15 cellular contexts compared by ENCODE assay signal in the genomic region with DNA sequence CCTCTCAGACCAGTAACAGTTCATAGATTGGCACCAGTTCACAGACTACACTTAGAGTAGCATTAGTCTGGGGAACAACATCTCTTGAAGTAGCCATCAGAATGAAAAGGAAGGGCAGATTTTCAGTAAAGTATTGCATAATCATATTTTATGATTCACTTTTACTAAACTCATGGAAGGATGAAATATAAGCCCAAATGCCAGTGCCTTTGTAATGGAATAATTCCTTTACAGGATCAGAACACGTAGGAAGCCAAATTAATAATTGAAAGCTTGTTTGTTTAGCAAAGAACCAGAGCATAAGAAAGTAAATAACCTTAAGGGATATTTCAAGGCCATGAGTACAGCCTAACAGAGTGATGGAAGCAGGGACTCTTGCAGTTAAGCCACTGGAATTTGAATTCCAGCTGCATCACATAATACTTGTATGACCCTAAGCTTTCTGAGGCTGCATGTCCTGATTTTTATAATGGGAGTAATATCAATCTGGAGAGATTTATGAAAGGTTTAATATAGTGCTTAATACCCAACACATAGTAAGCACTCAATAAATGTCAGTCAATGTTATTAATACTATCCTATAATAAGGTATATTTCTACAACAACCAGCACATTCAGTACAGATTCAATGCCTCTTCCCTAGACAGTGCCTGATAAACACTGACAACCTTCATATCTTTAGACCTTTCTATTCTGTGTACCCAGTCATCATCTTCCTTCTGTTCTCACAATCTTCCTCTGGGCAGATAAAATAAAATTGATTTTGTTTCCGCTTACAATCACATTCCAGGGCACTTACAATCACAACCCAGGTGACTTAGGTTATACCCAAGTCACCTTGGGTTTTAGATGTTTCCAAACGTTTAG. TPM values are rescaled to one million over a fixed set of nuclear protein-coding genes. Genes with fewer than 3 reads are reported as not detected.
DNase-seq lines count a peak whose midpoint lies in the region; ATAC-seq and TF ChIP-seq lines count a peak whose summit lies in the region.
"Had no signal": no experiment of that assay in that cellular context is flagged by ENCODE, and none has a peak within 500 bp of the region (broad histone marks: within the 10 kb centered on the region; RNA-seq: fewer than 3 reads in every experiment).

No MANE protein-coding gene starts in this region.

- H4K20me1 ChIP-seq in SK-N-SH (ENCODE audit: insufficient read depth) = no peaks in the 10 kb centered on the region

- H2AFZ ChIP-seq in SK-N-SH (ENCODE audit: low read depth) = no peak overlapping the region

- H3K36me3 ChIP-seq in SK-N-SH (replicated peaks in 1 of 2; ENCODE audit: control insufficient read depth in 1 of 2, insufficient read depth in 2 of 2, low read length in 1 of 2) (no peaks in the 10 kb centered on the region), left lung (no peaks in the 10 kb centered on the region), suprapubic skin (no peaks in the 10 kb centered on the region), WERI-Rb-1 (no peaks in the 10 kb centered on the region)

- DNase-seq in SK-N-SH = no peak
- DNase-seq in cardiac fibroblast (ENCODE audit: low read depth in 2 of 2) = peak; percentile 55 to 81
- DNase-seq in left lung = no peak
- no peak for DNase-seq in NCI-H1436 (lab: John Stamatoyannopoulos, UW)
- DNase-seq in suprapubic skin (ENCODE audit: low spot score in 2 of 2) = no peak
- no peak for DNase-seq in WERI-Rb-1
- DNase-seq in activated effector memory CD4-positive, alpha-beta T cell treated with Interleukin-2 at 50 U/mL for 16 hours = no peak
- DNase-seq: activated CD4-positive, alpha-beta T cell treated with anti-CD3 and anti-CD28 coated beads, Interleukin-2, amount 50 U/mL, for 4 hours; activated T-cell treated with anti-CD3 and anti-CD28 coated beads, Interleukin-2, amount 50 U/mL, for 72 hours; amygdala; COR-L47; GF-D8; NCI-H1417; NCI-H345 had no signal

- no peaks in the 10 kb centered on the region for H3F3A ChIP-seq in SK-N-SH (replicated peaks; ENCODE audit: insufficient read depth)

- H3K27ac ChIP-seq in SK-N-SH (ENCODE audit: low read depth in 2 of 2, low read length in 1 of 2) (no peak overlapping the region), left lung (peak overlapping the region in 1 of 2 donors; percentile 30), suprapubic skin (no peak overlapping the region), WERI-Rb-1 (no peak overlapping the region)

- H3K4me3 ChIP-seq in SK-N-SH (ENCODE audit: low read depth in 2 of 2, low read length in 1 of 2) = no peak overlapping the region
- no peak overlapping the region for H3K4me3 ChIP-seq in cardiac fibroblast (replicated peaks in 1 of 2; ENCODE audit: low read depth in 2 of 2, low read length in 2 of 2)
- H3K4me3 ChIP-seq in left lung = no peak overlapping the region
- H3K4me3 ChIP-seq in suprapubic skin = no peak overlapping the region
- H3K4me3 ChIP-seq in WERI-Rb-1 (ENCODE audit: low read depth, low read length) = no peak overlapping the region

- no peak for TF ChIP-seq EP300 in SK-N-SH (IDR thresholded peaks at IDR 0.05; ENCODE audit: borderline replicate concordance in 1 of 2, low read depth in 1 of 2, low read length in 1 of 2)
- no peak for TF ChIP-seq EP300 in suprapubic skin (IDR thresholded peaks at IDR 0.05)

- H3K27me3 ChIP-seq in SK-N-SH (ENCODE audit: insufficient read depth) = no peaks in the 10 kb centered on the region
- H3K27me3 ChIP-seq in left lung = no peaks in the 10 kb centered on the region
- no peaks in the 10 kb centered on the region for H3K27me3 ChIP-seq in suprapubic skin
- H3K27me3 ChIP-seq in WERI-Rb-1 (ENCODE audit: insufficient read depth, low read depth, severe bottlenecking) = no peaks in the 10 kb centered on the region

- POLR2A ChIA-PET in SK-N-SH (lab: Yijun Ruan, JAX) = no interaction called here

- no peak for TF ChIP-seq RAD21 in SK-N-SH (IDR thresholded peaks at IDR 0.05; ENCODE audit: low read length)

- no peak overlapping the region for H3K4me2 ChIP-seq in SK-N-SH

- H3K79me2 ChIP-seq in SK-N-SH (ENCODE audit: insufficient read depth) = no peaks in the 10 kb centered on the region

- TF ChIP-seq CTCF in SK-N-SH (IDR thresholded peaks at IDR 0.05) (no peak), cardiac fibroblast (IDR thresholded peaks at IDR 0.05; ENCODE audit: low read depth, low read length) (no peak), left lung (IDR thresholded peaks at IDR 0.05) (no peak), suprapubic skin (IDR thresholded peaks at IDR 0.05) (no peak), WERI-Rb-1 (IDR thresholded peaks at IDR 0.05; ENCODE audit: low read depth, low read length) (no peak)

- no peaks in the 10 kb centered on the region for H3K9me3 ChIP-seq in SK-N-SH
- H3K9me3 ChIP-seq in left lung = no peaks in the 10 kb centered on the region
- H3K9me3 ChIP-seq in suprapubic skin = no peaks in the 10 kb centered on the region
- no peaks in the 10 kb centered on the region for H3K9me3 ChIP-seq in WERI-Rb-1 (ENCODE audit: severe bottlenecking)

- intact Hi-C loops in left lung (cut with DNase I) = no loop called here

- 42% methylated on average over 3 of the region's 3 CpGs for WGBS in SK-N-SH (ENCODE audit: low lambda C conversion rate)
- 65% methylated on average over 3 of the region's 3 CpGs for WGBS in suprapubic skin

- H3K9me2 ChIP-seq in SK-N-SH = no peaks in the 10 kb centered on the region

- CTCF ChIA-PET in SK-N-SH (lab: Yijun Ruan, JAX) = interaction anchor here (1.2 to 1.6 kb wide), 2 partner anchors 14 to 72 kb away, joined by 3 to 5 read pairs; no protein-coding TSS in a partner anchor

- ATAC-seq in SK-N-SH treated with all-trans-retinoic acid at 6 μM for 48 hours (peak; percentile 47; the same call in 1 of the 3 replicates), left lung (peak; percentile 91)
- ATAC-seq: activated T-cell treated with anti-CD3 and anti-CD28 coated beads, Interleukin-2, amount 50 U/mL, for 72 hours had no signal

- TF ChIP-seq POLR2A in suprapubic skin (IDR thresholded peaks at IDR 0.05) = no peak

- H3K4me1 ChIP-seq in SK-N-SH (ENCODE audit: control insufficient read depth in 1 of 2, insufficient read depth in 2 of 2, low read depth in 1 of 2, low read length in 1 of 2) (no peaks in the 10 kb centered on the region), left lung (no peaks in the 10 kb centered on the region), suprapubic skin (no peaks in the 10 kb centered on the region)

- no peak overlapping the region for H3K9ac ChIP-seq in SK-N-SH

TF ChIP-seq in SK-N-SH treated with all-trans-retinoic acid at 6 μM for 48 hours, 23 proteins besides CTCF, POLR2A, EP300 and RAD21:
- peak; percentile 56 for TF ChIP-seq ISL1 (CRISPR knock-in tag; IDR thresholded peaks at IDR 0.05)
- TF ChIP-seq ESRRG (CRISPR knock-in tag; IDR thresholded peaks at IDR 0.05) = no peak

TF ChIP-seq in SK-N-SH, 30 proteins besides CTCF, POLR2A, EP300 and RAD21:
- TF ChIP-seq TAF1 (IDR thresholded peaks at IDR 0.05; ENCODE audit: borderline replicate concordance, low read depth, low read length) = no peak
- TF ChIP-seq, protein P1, sequence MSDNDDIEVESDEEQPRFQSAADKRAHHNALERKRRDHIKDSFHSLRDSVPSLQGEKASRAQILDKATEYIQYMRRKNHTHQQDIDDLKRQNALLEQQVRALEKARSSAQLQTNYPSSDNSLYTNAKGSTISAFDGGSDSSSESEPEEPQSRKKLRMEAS (IDR thresholded peaks at IDR 0.05; ENCODE audit: low read depth) = no peak
- TF ChIP-seq RCOR1 (IDR thresholded peaks at IDR 0.05; ENCODE audit: low read length) = no peak
- TF ChIP-seq EZH2phosphoT487 (IDR thresholded peaks at IDR 0.05; ENCODE audit: borderline replicate concordance, low read depth) = no peak
- TF ChIP-seq, protein P2, sequence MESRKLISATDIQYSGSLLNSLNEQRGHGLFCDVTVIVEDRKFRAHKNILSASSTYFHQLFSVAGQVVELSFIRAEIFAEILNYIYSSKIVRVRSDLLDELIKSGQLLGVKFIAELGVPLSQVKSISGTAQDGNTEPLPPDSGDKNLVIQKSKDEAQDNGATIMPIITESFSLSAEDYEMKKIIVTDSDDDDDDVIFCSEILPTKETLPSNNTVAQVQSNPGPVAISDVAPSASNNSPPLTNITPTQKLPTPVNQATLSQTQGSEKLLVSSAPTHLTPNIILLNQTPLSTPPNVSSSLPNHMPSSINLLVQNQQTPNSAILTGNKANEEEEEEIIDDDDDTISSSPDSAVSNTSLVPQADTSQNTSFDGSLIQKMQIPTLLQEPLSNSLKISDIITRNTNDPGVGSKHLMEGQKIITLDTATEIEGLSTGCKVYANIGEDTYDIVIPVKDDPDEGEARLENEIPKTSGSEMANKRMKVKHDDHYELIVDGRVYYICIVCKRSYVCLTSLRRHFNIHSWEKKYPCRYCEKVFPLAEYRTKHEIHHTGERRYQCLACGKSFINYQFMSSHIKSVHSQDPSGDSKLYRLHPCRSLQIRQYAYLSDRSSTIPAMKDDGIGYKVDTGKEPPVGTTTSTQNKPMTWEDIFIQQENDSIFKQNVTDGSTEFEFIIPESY (IDR thresholded peaks at IDR 0.05; ENCODE audit: borderline replicate concordance, low read depth) = no peak
- no peak for TF ChIP-seq RXRA (IDR thresholded peaks at IDR 0.05; ENCODE audit: borderline replicate concordance, low read depth)
- TF ChIP-seq JUND (IDR thresholded peaks at IDR 0.05) = no peak
- TF ChIP-seq NFIC (IDR thresholded peaks at IDR 0.05; ENCODE audit: borderline replicate concordance) = no peak
- no peak for TF ChIP-seq POLR2AphosphoS5 (IDR thresholded peaks at IDR 0.05; ENCODE audit: low read depth, low read length)
- TF ChIP-seq YY1 (IDR thresholded peaks at IDR 0.05; ENCODE audit: low read depth) = no peak
- no peak for TF ChIP-seq MEF2A (IDR thresholded peaks at IDR 0.05; ENCODE audit: borderline replicate concordance, low read depth)
- no peak for TF ChIP-seq TCF12 (IDR thresholded peaks at IDR 0.05)
- TF ChIP-seq NRF1 (IDR thresholded peaks at IDR 0.05; ENCODE audit: low read depth, low read length) = no peak
- TF ChIP-seq CHD2 (IDR thresholded peaks at IDR 0.05; ENCODE audit: low read length, partially characterized antibody) = no peak
- no peak for TF ChIP-seq SMC3 (IDR thresholded peaks at IDR 0.05; ENCODE audit: low read depth, low read length)

RNA-seq across cellular contexts. Expression of a gene that starts 11.2 kb away (rescaled TPM):
- polyA plus RNA-seq in SK-N-SH (2012; rRNA removed) = 10.7 and 12.5 TPM in 2 replicates
- 46.2 and 57.3 TPM in 2 replicates for polyA plus RNA-seq in SK-N-SH (2012; cell fraction: cytosol; rRNA removed)
- 1.4 and 13.6 TPM in 2 replicates for polyA plus RNA-seq in SK-N-SH (2012; cell fraction: nucleus; rRNA removed)
- total RNA-seq in left lung (100 to 1,000 TPM in 1 of 2 donors, 10 to 100 TPM in 1; 85.6 to 119 TPM), suprapubic skin (10 to 100 TPM; 12.4 to 85.4 (median 50.4) TPM)

Comparison
In these comparisons a context has a peak if more than half of its experiments do, and no peak if none do; other contexts are left out.
1. DNase-seq: peak in cardiac fibroblast (2 of 2); none in SK-N-SH (single experiment), left lung (0 of 2), NCI-H1436 (single experiment), suprapubic skin (0 of 2), WERI-Rb-1 (single experiment) and activated effector memory CD4-positive, alpha-beta T cell treated with Interleukin-2 at 50 U/mL for 16 hours (single experiment).